ENCODE assay signal across 9 cellular contexts in the genomic region with DNA sequence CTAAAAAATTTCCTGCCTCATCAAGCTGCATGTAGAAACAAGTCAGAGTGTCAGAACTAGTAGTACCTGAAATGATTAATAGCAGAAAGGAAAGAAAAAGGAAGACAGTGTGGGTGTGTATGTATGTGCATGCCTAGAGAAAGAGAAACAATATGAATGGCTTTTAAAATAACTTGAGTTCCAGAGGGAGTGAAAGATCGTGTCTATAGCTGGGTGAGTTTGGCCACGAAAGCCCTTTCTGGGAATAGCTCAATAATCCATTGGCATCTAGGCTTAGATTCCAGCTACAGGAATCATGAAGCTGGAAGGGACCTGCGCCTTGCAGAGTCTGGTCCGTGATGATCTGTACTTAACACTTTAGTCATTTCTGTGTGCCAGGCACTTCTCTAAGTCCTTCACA.
DNase-seq lines count a peak whose midpoint lies in the region; ATAC-seq and TF ChIP-seq lines count a peak whose summit lies in the region.
"Had no signal": no experiment of that assay in that cellular context is flagged by ENCODE, and none has a peak within 500 bp of the region (broad histone marks: within the 10 kb centered on the region; RNA-seq: fewer than 3 reads in every experiment).

No MANE protein-coding gene starts in this region.

- no peaks in the 10 kb centered on the region for H3K9me3 ChIP-seq in upper lobe of left lung

- TF ChIP-seq POLR2A in upper lobe of left lung (IDR thresholded peaks at IDR 0.05): no peak

- H3K36me3 ChIP-seq in upper lobe of left lung: no peaks in the 10 kb centered on the region

- H3K27me3 ChIP-seq in upper lobe of left lung: no peaks in the 10 kb centered on the region

- DNase-seq in DMS53 (lab: John Stamatoyannopoulos, UW): peak; percentile 59
- DNase-seq in fibroblast of the aortic adventitia (ENCODE audit: low read depth): peak; percentile 79
- DNase-seq in COLO829 (ENCODE audit: low spot score): no peak
- DNase-seq in posterior vena cava (ENCODE audit: low spot score): no peak
- DNase-seq in upper lobe of left lung: no peak
- DNase-seq: NCI-H187 had no signal

- intact Hi-C loops in posterior vena cava (cut with DNase I): no loop called here

- H3K4me1 ChIP-seq in upper lobe of left lung: peaks cover 0 to 12% (median 5%) of the 10 kb centered on the region in 4 donors

- no peak for TF ChIP-seq EP300 in upper lobe of left lung (IDR thresholded peaks at IDR 0.05)

- H3K4me3 ChIP-seq in fibroblast of the aortic adventitia (ENCODE audit: low read depth, low read length) (no peak overlapping the region), upper lobe of left lung (no peak overlapping the region)

- H3K27ac ChIP-seq in upper lobe of left lung: no peak overlapping the region

- TF ChIP-seq CTCF in fibroblast of the aortic adventitia (IDR thresholded peaks at IDR 0.05; ENCODE audit: insufficient read depth, low read length) (no peak), upper lobe of left lung (IDR thresholded peaks at IDR 0.05) (no peak)

- 37 to 41% methylated on average over 4 of the region's 4 CpGs for WGBS in upper lobe of left lung, 2 donors

- ATAC-seq in GM21360 (IDR thresholded peaks at IDR 0.05; ENCODE audit: unreplicated experiment) (peak; percentile 59), HG03520 (IDR thresholded peaks at IDR 0.05; ENCODE audit: unreplicated experiment) (peak; percentile 83), HG02571 (IDR thresholded peaks at IDR 0.05; ENCODE audit: unreplicated experiment) (no peak), upper lobe of left lung (ENCODE audit: low FRiP score in 2 of 2) (no peak)

Comparison
In these comparisons a context has a peak if more than half of its experiments do, and no peak if none do; other contexts are left out.
1. DNase-seq: peak in DMS53 (single experiment) and fibroblast of the aortic adventitia (single experiment); none in COLO829 (single experiment), posterior vena cava (single experiment) and upper lobe of left lung (0 of 2).
2. ATAC-seq: peak in GM21360 (single experiment) and HG03520 (single experiment); none in HG02571 (single experiment) and upper lobe of left lung (0 of 2).